ENCODE assay signal across 1 cellular context in the genomic region with DNA sequence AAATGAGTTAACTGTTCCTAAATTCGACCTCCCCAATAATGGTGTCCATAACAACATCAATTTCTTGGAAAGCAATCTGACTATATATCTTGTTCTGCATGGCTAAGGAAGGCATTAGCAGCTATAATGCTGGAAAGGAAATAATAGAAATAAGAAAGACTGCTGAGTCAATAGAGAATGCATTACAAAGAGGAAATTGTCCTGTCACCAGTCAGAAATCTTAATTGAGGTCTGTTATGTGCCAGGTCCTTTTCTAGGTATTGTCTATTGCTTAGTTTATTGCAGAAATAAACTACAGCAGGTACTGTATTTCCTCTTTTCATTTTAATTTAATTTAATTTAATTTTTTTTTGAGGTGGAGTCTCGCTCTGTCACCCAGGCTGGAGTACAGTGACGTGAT.
TF ChIP-seq lines count a peak whose summit lies in the region.

No MANE protein-coding gene starts in this region.

TF ChIP-seq in HepG2, 621 proteins besides CTCF, POLR2A, EP300 and RAD21:
- TF ChIP-seq, protein P1, sequence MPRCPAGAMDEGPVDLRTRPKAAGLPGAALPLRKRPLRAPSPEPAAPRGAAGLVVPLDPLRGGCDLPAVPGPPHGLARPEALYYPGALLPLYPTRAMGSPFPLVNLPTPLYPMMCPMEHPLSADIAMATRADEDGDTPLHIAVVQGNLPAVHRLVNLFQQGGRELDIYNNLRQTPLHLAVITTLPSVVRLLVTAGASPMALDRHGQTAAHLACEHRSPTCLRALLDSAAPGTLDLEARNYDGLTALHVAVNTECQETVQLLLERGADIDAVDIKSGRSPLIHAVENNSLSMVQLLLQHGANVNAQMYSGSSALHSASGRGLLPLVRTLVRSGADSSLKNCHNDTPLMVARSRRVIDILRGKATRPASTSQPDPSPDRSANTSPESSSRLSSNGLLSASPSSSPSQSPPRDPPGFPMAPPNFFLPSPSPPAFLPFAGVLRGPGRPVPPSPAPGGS (CRISPR knock-in tag; IDR thresholded peaks at IDR 0.05) = no peak
- TF ChIP-seq KDM4B (CRISPR knock-in tag; IDR thresholded peaks at IDR 0.05) = no peak
- TF ChIP-seq ZMYM3 (CRISPR knock-in tag; IDR thresholded peaks at IDR 0.05) = no peak
- TF ChIP-seq ZNF839 (CRISPR knock-in tag; IDR thresholded peaks at IDR 0.05; ENCODE audit: borderline replicate concordance) = no peak
- no peak for TF ChIP-seq NCOR1 (IDR thresholded peaks at IDR 0.05; ENCODE audit: borderline replicate concordance, low read length)
- no peak for TF ChIP-seq ZNF569 (CRISPR knock-in tag; IDR thresholded peaks at IDR 0.05; ENCODE audit: borderline replicate concordance)
- TF ChIP-seq ZNF816 (CRISPR knock-in tag; IDR thresholded peaks at IDR 0.05; ENCODE audit: borderline replicate concordance) = no peak
- TF ChIP-seq, protein P2, sequence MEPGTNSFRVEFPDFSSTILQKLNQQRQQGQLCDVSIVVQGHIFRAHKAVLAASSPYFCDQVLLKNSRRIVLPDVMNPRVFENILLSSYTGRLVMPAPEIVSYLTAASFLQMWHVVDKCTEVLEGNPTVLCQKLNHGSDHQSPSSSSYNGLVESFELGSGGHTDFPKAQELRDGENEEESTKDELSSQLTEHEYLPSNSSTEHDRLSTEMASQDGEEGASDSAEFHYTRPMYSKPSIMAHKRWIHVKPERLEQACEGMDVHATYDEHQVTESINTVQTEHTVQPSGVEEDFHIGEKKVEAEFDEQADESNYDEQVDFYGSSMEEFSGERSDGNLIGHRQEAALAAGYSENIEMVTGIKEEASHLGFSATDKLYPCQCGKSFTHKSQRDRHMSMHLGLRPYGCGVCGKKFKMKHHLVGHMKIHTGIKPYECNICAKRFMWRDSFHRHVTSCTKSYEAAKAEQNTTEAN (CRISPR knock-in tag; conservative IDR thresholded peaks at IDR 0.05) = no peak
- TF ChIP-seq, protein P3, sequence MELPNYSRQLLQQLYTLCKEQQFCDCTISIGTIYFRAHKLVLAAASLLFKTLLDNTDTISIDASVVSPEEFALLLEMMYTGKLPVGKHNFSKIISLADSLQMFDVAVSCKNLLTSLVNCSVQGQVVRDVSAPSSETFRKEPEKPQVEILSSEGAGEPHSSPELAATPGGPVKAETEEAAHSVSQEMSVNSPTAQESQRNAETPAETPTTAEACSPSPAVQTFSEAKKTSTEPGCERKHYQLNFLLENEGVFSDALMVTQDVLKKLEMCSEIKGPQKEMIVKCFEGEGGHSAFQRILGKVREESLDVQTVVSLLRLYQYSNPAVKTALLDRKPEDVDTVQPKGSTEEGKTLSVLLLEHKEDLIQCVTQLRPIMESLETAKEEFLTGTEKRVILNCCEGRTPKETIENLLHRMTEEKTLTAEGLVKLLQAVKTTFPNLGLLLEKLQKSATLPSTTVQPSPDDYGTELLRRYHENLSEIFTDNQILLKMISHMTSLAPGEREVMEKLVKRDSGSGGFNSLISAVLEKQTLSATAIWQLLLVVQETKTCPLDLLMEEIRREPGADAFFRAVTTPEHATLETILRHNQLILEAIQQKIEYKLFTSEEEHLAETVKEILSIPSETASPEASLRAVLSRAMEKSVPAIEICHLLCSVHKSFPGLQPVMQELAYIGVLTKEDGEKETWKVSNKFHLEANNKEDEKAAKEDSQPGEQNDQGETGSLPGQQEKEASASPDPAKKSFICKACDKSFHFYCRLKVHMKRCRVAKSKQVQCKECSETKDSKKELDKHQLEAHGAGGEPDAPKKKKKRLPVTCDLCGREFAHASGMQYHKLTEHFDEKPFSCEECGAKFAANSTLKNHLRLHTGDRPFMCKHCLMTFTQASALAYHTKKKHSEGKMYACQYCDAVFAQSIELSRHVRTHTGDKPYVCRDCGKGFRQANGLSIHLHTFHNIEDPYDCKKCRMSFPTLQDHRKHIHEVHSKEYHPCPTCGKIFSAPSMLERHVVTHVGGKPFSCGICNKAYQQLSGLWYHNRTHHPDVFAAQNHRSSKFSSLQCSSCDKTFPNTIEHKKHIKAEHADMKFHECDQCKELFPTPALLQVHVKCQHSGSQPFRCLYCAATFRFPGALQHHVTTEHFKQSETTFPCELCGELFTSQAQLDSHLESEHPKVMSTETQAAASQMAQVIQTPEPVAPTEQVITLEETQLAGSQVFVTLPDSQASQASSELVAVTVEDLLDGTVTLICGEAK (IDR thresholded peaks at IDR 0.05) = no peak
- TF ChIP-seq, protein P3 (CRISPR knock-in tag; IDR thresholded peaks at IDR 0.05) = no peak
- TF ChIP-seq GABPB1 (CRISPR knock-in tag; IDR thresholded peaks at IDR 0.05) = no peak
- TF ChIP-seq, protein P4, sequence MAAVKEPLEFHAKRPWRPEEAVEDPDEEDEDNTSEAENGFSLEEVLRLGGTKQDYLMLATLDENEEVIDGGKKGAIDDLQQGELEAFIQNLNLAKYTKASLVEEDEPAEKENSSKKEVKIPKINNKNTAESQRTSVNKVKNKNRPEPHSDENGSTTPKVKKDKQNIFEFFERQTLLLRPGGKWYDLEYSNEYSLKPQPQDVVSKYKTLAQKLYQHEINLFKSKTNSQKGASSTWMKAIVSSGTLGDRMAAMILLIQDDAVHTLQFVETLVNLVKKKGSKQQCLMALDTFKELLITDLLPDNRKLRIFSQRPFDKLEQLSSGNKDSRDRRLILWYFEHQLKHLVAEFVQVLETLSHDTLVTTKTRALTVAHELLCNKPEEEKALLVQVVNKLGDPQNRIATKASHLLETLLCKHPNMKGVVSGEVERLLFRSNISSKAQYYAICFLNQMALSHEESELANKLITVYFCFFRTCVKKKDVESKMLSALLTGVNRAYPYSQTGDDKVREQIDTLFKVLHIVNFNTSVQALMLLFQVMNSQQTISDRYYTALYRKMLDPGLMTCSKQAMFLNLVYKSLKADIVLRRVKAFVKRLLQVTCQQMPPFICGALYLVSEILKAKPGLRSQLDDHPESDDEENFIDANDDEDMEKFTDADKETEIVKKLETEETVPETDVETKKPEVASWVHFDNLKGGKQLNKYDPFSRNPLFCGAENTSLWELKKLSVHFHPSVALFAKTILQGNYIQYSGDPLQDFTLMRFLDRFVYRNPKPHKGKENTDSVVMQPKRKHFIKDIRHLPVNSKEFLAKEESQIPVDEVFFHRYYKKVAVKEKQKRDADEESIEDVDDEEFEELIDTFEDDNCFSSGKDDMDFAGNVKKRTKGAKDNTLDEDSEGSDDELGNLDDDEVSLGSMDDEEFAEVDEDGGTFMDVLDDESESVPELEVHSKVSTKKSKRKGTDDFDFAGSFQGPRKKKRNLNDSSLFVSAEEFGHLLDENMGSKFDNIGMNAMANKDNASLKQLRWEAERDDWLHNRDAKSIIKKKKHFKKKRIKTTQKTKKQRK (IDR thresholded peaks at IDR 0.05; ENCODE audit: low read length) = no peak
